16 cellular contexts compared by ENCODE assay signal in genomic region chr12:98162906-98163678, GRCh38.
A peak's percentile ranks its signal among the peaks of the same experiment; 100 is the strongest.
DNase-seq lines count a peak whose midpoint lies in the region; ATAC-seq and TF ChIP-seq lines count a peak whose summit lies in the region.
"Had no signal": no experiment of that assay in that cellular context is flagged by ENCODE, and none has a peak within 500 bp of the region (broad histone marks: within the 10 kb centered on the region; RNA-seq: fewer than 3 reads in every experiment).

No MANE protein-coding gene starts in this region.

- 82% methylated on average over 5 of the region's 5 CpGs for WGBS in esophagus muscularis mucosa
- 56% methylated on average over 5 of the region's 5 CpGs for WGBS in hepatocyte (ENCODE audit: low lambda C conversion rate, missing lambda C conversion rate)

- intact Hi-C loops in Right ventricle myocardium superior (cut with DNase I) (no loop called here), cardiac septum (cut with DNase I) (no loop called here), esophagus muscularis mucosa (cut with DNase I) (no loop called here), gastrocnemius medialis (cut with DNase I; ENCODE audit: low total_unique reads) (no loop called here)

- H4K20me1 ChIP-seq in hepatocyte (ENCODE audit: insufficient read depth, poor library complexity, severe bottlenecking) = no peaks in the 10 kb centered on the region
- H4K20me1 ChIP-seq: BLaER1 treated with 17β-estradiol and CSF1 and Interleukin-3, amounts not matched to agents 10 nM and 100 nM had no signal

- no peak overlapping the region for H3K27ac ChIP-seq in esophagus muscularis mucosa (replicated peaks in 1 of 4)
- H3K27ac ChIP-seq in hepatocyte = no peak overlapping the region
- H3K27ac ChIP-seq in gastrocnemius medialis = peak overlapping the region in 3 of 4 donors; percentile 40 to 50 (median 41)
- H3K27ac ChIP-seq: BLaER1 treated with 17β-estradiol and CSF1 and Interleukin-3, amounts not matched to agents 10 nM and 100 nM had no signal

- H3K4me2 ChIP-seq in hepatocyte = peak overlapping the region; percentile 54
- H3K4me2 ChIP-seq: BLaER1 treated with 17β-estradiol and CSF1 and Interleukin-3, amounts not matched to agents 10 nM and 100 nM; GM23338 had no signal

- H3K9me3 ChIP-seq in esophagus muscularis mucosa = no peaks in the 10 kb centered on the region
- no peaks in the 10 kb centered on the region for H3K9me3 ChIP-seq in hepatocyte (ENCODE audit: low read depth)
- H3K9me3 ChIP-seq in gastrocnemius medialis = no peaks in the 10 kb centered on the region
- H3K9me3 ChIP-seq: BLaER1 treated with 17β-estradiol and CSF1 and Interleukin-3, amounts not matched to agents 10 nM and 100 nM had no signal

- H3K36me3 ChIP-seq in esophagus muscularis mucosa = no peaks in the 10 kb centered on the region
- no peaks in the 10 kb centered on the region for H3K36me3 ChIP-seq in hepatocyte (replicated peaks; ENCODE audit: insufficient read depth, low read depth)
- no peaks in the 10 kb centered on the region for H3K36me3 ChIP-seq in gastrocnemius medialis
- H3K36me3 ChIP-seq: BLaER1 treated with 17β-estradiol and CSF1 and Interleukin-3, amounts not matched to agents 10 nM and 100 nM had no signal

- H3K36me3 Mint-ChIP-seq in effector memory CD8-positive, alpha-beta T cell (ENCODE audit: insufficient read depth) = no peaks in the 10 kb centered on the region

- TF ChIP-seq EP300 in esophagus muscularis mucosa (IDR thresholded peaks at IDR 0.05) = no peak

- no peak overlapping the region for H2AFZ ChIP-seq in hepatocyte
- H2AFZ ChIP-seq: GM23338 had no signal

- no peaks in the 10 kb centered on the region for H3K79me2 ChIP-seq in hepatocyte

- in situ Hi-C loops in gastrocnemius medialis (cut with MboI; ENCODE audit: low sequenced_read_pairs in 4 of 4) = no loop called here

- TF ChIP-seq POLR2A in esophagus muscularis mucosa (IDR thresholded peaks at IDR 0.05; ENCODE audit: low read depth) = no peak
- no peak for TF ChIP-seq POLR2A in gastrocnemius medialis (IDR thresholded peaks at IDR 0.05)

- peak; percentile 22 for ATAC-seq in Right ventricle myocardium superior (ENCODE audit: poor library complexity)
- ATAC-seq in gastrocnemius medialis = peak; percentile 58 to 61
- no peak for ATAC-seq in effector memory CD8-positive, alpha-beta T cell (replicated peaks)
- ATAC-seq in GM18868 (IDR thresholded peaks at IDR 0.05; ENCODE audit: unreplicated experiment) = no peak
- ATAC-seq: GM23338 had no signal

- peaks cover 0 to 6% of the 10 kb centered on the region in 2 donors for H3K27me3 Mint-ChIP-seq in effector memory CD8-positive, alpha-beta T cell

- no peaks in the 10 kb centered on the region for H3K4me1 Mint-ChIP-seq in effector memory CD8-positive, alpha-beta T cell (ENCODE audit: low read depth in 2 of 2)

- no peaks in the 10 kb centered on the region for H3K9me2 ChIP-seq in hepatocyte (replicated peaks; ENCODE audit: insufficient read depth)

- no peaks in the 10 kb centered on the region for H3K9me3 Mint-ChIP-seq in effector memory CD8-positive, alpha-beta T cell
- H3K9me3 Mint-ChIP-seq: CD4-positive, alpha-beta T cell; GM23338 had no signal

- H3K4me1 ChIP-seq in esophagus muscularis mucosa (no peaks in the 10 kb centered on the region), hepatocyte (ENCODE audit: insufficient read depth) (no peaks in the 10 kb centered on the region), gastrocnemius medialis (no peaks in the 10 kb centered on the region)
- H3K4me1 ChIP-seq: BLaER1 treated with 17β-estradiol and CSF1 and Interleukin-3, amounts not matched to agents 10 nM and 100 nM had no signal

- H3K27me3 ChIP-seq in esophagus muscularis mucosa = no peaks in the 10 kb centered on the region
- no peaks in the 10 kb centered on the region for H3K27me3 ChIP-seq in hepatocyte
- H3K27me3 ChIP-seq in gastrocnemius medialis = no peaks in the 10 kb centered on the region
- H3K27me3 ChIP-seq: BLaER1 treated with 17β-estradiol and CSF1 and Interleukin-3, amounts not matched to agents 10 nM and 100 nM had no signal

- no peak overlapping the region for H3K4me3 Mint-ChIP-seq in effector memory CD8-positive, alpha-beta T cell
- H3K4me3 Mint-ChIP-seq: CD4-positive, alpha-beta T cell; GM23338 had no signal

- H3K4me3 ChIP-seq in esophagus muscularis mucosa = no peak overlapping the region
- H3K4me3 ChIP-seq in hepatocyte = no peak overlapping the region
- H3K4me3 ChIP-seq in gastrocnemius medialis = no peak overlapping the region
- H3K4me3 ChIP-seq: BLaER1 treated with 17β-estradiol and CSF1 and Interleukin-3, amounts not matched to agents 10 nM and 100 nM; GM23338 had no signal

- DNase-seq in Right ventricle myocardium superior = no peak
- DNase-seq in cardiac septum (ENCODE audit: low spot score) = no peak
- DNase-seq in esophagus muscularis mucosa (ENCODE audit: extremely low spot score) = peak; percentile 31
- no peak for DNase-seq in hepatocyte (ENCODE audit: low spot score)
- DNase-seq in gastrocnemius medialis = no peak
- DNase-seq in effector memory CD8-positive, alpha-beta T cell = no peak
- no peak for DNase-seq in stimulated activated CD4-positive, alpha-beta T cell treated with anti-CD3 and anti-CD28 coated beads, Interleukin-1b, Interleukin-23, amount 100 ng/mL, for 48 hours
- DNase-seq: ACHN; CD4-positive, alpha-beta T cell; DND-41; GDM1; H7; IMR-90 had no signal

- H3K27ac Mint-ChIP-seq in effector memory CD8-positive, alpha-beta T cell = no peak overlapping the region
- H3K27ac Mint-ChIP-seq: CD4-positive, alpha-beta T cell; GM23338 had no signal

- TF ChIP-seq CTCF in esophagus muscularis mucosa (IDR thresholded peaks at IDR 0.05) = no peak
- no peak for TF ChIP-seq CTCF in hepatocyte (IDR thresholded peaks at IDR 0.05; ENCODE audit: poor library complexity)
- no peak for TF ChIP-seq CTCF in gastrocnemius medialis (IDR thresholded peaks at IDR 0.05 in 4 of 5, conservative IDR thresholded peaks at IDR 0.05 in 1 of 5)

Comparison
In these comparisons a context has a peak if more than half of its experiments do, and no peak if none do; other contexts are left out.
1. ATAC-seq: peak in Right ventricle myocardium superior (single experiment) and gastrocnemius medialis (2 of 2); none in effector memory CD8-positive, alpha-beta T cell (single experiment) and GM18868 (single experiment).
2. H3K27ac ChIP-seq: peak in gastrocnemius medialis (3 of 4); none in esophagus muscularis mucosa (0 of 4) and hepatocyte (single experiment).